9 cellular contexts compared by ENCODE assay signal in genomic region chr5:154273028-154273617, GRCh38.
DNase-seq lines count a peak whose midpoint lies in the region; ATAC-seq and TF ChIP-seq lines count a peak whose summit lies in the region.
"Had no signal": no experiment of that assay in that cellular context is flagged by ENCODE, and none has a peak within 500 bp of the region (broad histone marks: within the 10 kb centered on the region; RNA-seq: fewer than 3 reads in every experiment).

No MANE protein-coding gene starts in this region.

- H3K79me2 ChIP-seq in GM23338 (replicated peaks; ENCODE audit: insufficient read depth): no peaks in the 10 kb centered on the region

- TF ChIP-seq POLR2A in GM18505 (IDR thresholded peaks at IDR 0.05; ENCODE audit: borderline replicate concordance, extremely low read depth, insufficient read depth, insufficient read length) (no peak), suprapubic skin (IDR thresholded peaks at IDR 0.05) (no peak)

- no peaks in the 10 kb centered on the region for H3F3A ChIP-seq in GM23338 (replicated peaks; ENCODE audit: low read depth)

- H3K9me3 ChIP-seq in SK-N-MC (ENCODE audit: low read depth, low read length): no peaks in the 10 kb centered on the region
- no peaks in the 10 kb centered on the region for H3K9me3 ChIP-seq in suprapubic skin
- H3K9me3 ChIP-seq: vagina had no signal

- no peaks in the 10 kb centered on the region for H3K9me2 ChIP-seq in GM23338 (ENCODE audit: insufficient read depth)

- H3K4me2 ChIP-seq in GM23338: no peak overlapping the region

- H3K4me1 ChIP-seq in GM23338 (ENCODE audit: insufficient read depth) (peaks cover 3% of the 10 kb centered on the region; the same call in 1 of the 2 replicates), suprapubic skin (peaks cover 41% of the 10 kb centered on the region)

- no peak overlapping the region for H3K9ac ChIP-seq in SK-N-MC (ENCODE audit: insufficient read length)

- H4K20me1 ChIP-seq in GM23338 (replicated peaks; ENCODE audit: insufficient read depth): no peaks in the 10 kb centered on the region; the same call in 1 of the 2 replicates

- H3K9me3 Mint-ChIP-seq in GM23338: no peaks in the 10 kb centered on the region

- H3K36me3 Mint-ChIP-seq in GM23338 (ENCODE audit: low read depth): no peaks in the 10 kb centered on the region

- no peak for DNase-seq in GM23338 (ENCODE audit: low spot score)
- no peak for DNase-seq in SK-N-MC (ENCODE audit: low read depth, low spot score)
- peak in 23 of 42 donors; percentile 6 to 55 (median 19) for DNase-seq in head of caudate nucleus
- no peak for DNase-seq in suprapubic skin (ENCODE audit: low spot score in 2 of 2)
- no peak for DNase-seq in NCI-H510A treated with DMSO at 0.1 percent for 48 hours (lab: John Stamatoyannopoulos, UW)

- ATAC-seq in GM18505 (IDR thresholded peaks at IDR 0.05; ENCODE audit: unreplicated experiment) (peak; percentile 45), GM23338 (no peak; the same call in 2 of the 3 replicates), HG03139 (IDR thresholded peaks at IDR 0.05; ENCODE audit: unreplicated experiment) (no peak)
- no peak for ATAC-seq in activated CD4-positive, CD25-positive, alpha-beta regulatory T cell treated with anti-CD3 and anti-CD28 coated beads, Interleukin-2, amount 50 U/mL, for 24 hours

- H3K27ac Mint-ChIP-seq in GM23338: peak overlapping the region; percentile 76; the same call in 1 of the 2 replicates

- no peak overlapping the region for H3K4me3 Mint-ChIP-seq in GM23338

- peaks cover 3% of the 10 kb centered on the region for H3K27me3 Mint-ChIP-seq in GM23338 (ENCODE audit: insufficient read depth, low read depth, poor library complexity)

- H3K4me1 Mint-ChIP-seq in GM23338: peaks cover 7% of the 10 kb centered on the region; the same call in 2 of the 3 replicates

- WGBS in suprapubic skin: 12% methylated on average over 3 of the region's 3 CpGs

- TF ChIP-seq EP300 in suprapubic skin (IDR thresholded peaks at IDR 0.05): no peak

- intact Hi-C loops in head of caudate nucleus (cut with DNase I): no loop called here

- H2AFZ ChIP-seq in GM23338: no peak overlapping the region

- no peak overlapping the region for H3K4me3 ChIP-seq in GM23338
- peak overlapping the region; percentile 32; the same call in 1 of the 2 replicates for H3K4me3 ChIP-seq in SK-N-MC
- H3K4me3 ChIP-seq in suprapubic skin: no peak overlapping the region
- H3K4me3 ChIP-seq: vagina had no signal

- H3K36me3 ChIP-seq in GM23338 (ENCODE audit: insufficient read depth) (no peaks in the 10 kb centered on the region), SK-N-MC (ENCODE audit: insufficient read depth, low read length) (no peaks in the 10 kb centered on the region), suprapubic skin (no peaks in the 10 kb centered on the region)
- H3K36me3 ChIP-seq: vagina had no signal

- TF ChIP-seq CTCF in GM23338 (conservative IDR thresholded peaks at IDR 0.05; ENCODE audit: low read depth in 2 of 2): no peak
- TF ChIP-seq CTCF in suprapubic skin (IDR thresholded peaks at IDR 0.05): no peak

- no peak overlapping the region for H3K27ac ChIP-seq in GM23338 (ENCODE audit: low read depth)
- H3K27ac ChIP-seq in SK-N-MC: no peak overlapping the region
- H3K27ac ChIP-seq in suprapubic skin: peak overlapping the region; percentile 25
- H3K27ac ChIP-seq: vagina had no signal

- H3K27me3 ChIP-seq in GM23338 (ENCODE audit: insufficient read depth): no peaks in the 10 kb centered on the region
- no peaks in the 10 kb centered on the region for H3K27me3 ChIP-seq in suprapubic skin
- H3K27me3 ChIP-seq: vagina had no signal

TF ChIP-seq in GM23338, 12 proteins besides CTCF, POLR2A, EP300 and RAD21 (continues in another document):
- TF ChIP-seq CREB1 (CRISPR knock-in tag; IDR thresholded peaks at IDR 0.05; ENCODE audit: low read depth) (no peak), EZH2 (IDR thresholded peaks at IDR 0.05; ENCODE audit: low read depth, unreplicated experiment) (no peak), POLR2AphosphoS5 (IDR thresholded peaks at IDR 0.05; ENCODE audit: low read depth) (no peak), STAT1 (IDR thresholded peaks at IDR 0.05; ENCODE audit: unreplicated experiment) (no peak), EZH2phosphoT487 (IDR thresholded peaks at IDR 0.05; ENCODE audit: unreplicated experiment) (no peak), JUNB (IDR thresholded peaks at IDR 0.05; ENCODE audit: unreplicated experiment) (no peak), NANOG (IDR thresholded peaks at IDR 0.05; ENCODE audit: borderline replicate concordance) (no peak), ZNF114 (CRISPR knock-in tag; IDR thresholded peaks at IDR 0.05) (no peak), ETS1 (IDR thresholded peaks at IDR 0.05) (no peak), REST (IDR thresholded peaks at IDR 0.05; ENCODE audit: unreplicated experiment) (no peak), ZNF331 (CRISPR knock-in tag; IDR thresholded peaks at IDR 0.05; ENCODE audit: low read depth) (no peak)

Comparison
In these comparisons a context has a peak if more than half of its experiments do, and no peak if none do; other contexts are left out.
1. DNase-seq: peak in head of caudate nucleus (23 of 42); none in GM23338 (single experiment), SK-N-MC (single experiment), suprapubic skin (0 of 2) and NCI-H510A treated with DMSO at 0.1 percent for 48 hours (single experiment).